ENCODE assay signal across 8 cellular contexts in genomic region chr2:168247341-168248305, GRCh38. TPM values are rescaled to one million over a fixed set of nuclear protein-coding genes. Genes with fewer than 3 reads are reported as not detected.
A peak's percentile ranks its signal among the peaks of the same experiment; 100 is the strongest.
DNase-seq lines count a peak whose midpoint lies in the region; ATAC-seq and TF ChIP-seq lines count a peak whose summit lies in the region.

Gene STK39, minus strand, starts transcription at chr2:168247595. Its CDS starts 160 bp downstream, at chr2:168247435.

- ATAC-seq in GM18909 (IDR thresholded peaks at IDR 0.05; ENCODE audit: poor library complexity, unreplicated experiment) (peak; percentile 79), HG03196 (IDR thresholded peaks at IDR 0.05; ENCODE audit: unreplicated experiment) (peak; percentile 78), left lobe of liver (peak; percentile 91)

- peaks cover 32% of the 10 kb centered on the region for H3K4me1 Mint-ChIP-seq in activated CD4-positive, alpha-beta T cell treated with anti-CD3 and anti-CD28 coated beads, Interleukin-2, amount 10 ng/mL, durations not matched to agents 24 days and 14 days
- peaks cover 20% of the 10 kb centered on the region for H3K4me1 Mint-ChIP-seq in dendritic cell treated with granulocyte-macrophage colony-stimulating factor and Interleukin-4, amounts not matched to agents 40 ng/mL and 50 ng/mL, for 4 days (ENCODE audit: low read depth)

- peak within 1 kb of the TSS; percentile 63 for H3K4me3 ChIP-seq in AG09309 (ENCODE audit: control insufficient read depth, low read depth, low read length)

- H3K4me3 Mint-ChIP-seq in activated CD4-positive, alpha-beta T cell treated with anti-CD3 and anti-CD28 coated beads, Interleukin-2, amount 10 ng/mL, durations not matched to agents 24 days and 14 days = peak within 1 kb of the TSS; percentile 88
- peak within 1 kb of the TSS; percentile 78 for H3K4me3 Mint-ChIP-seq in dendritic cell treated with granulocyte-macrophage colony-stimulating factor and Interleukin-4, amounts not matched to agents 40 ng/mL and 50 ng/mL, for 4 days

- intact Hi-C loops in activated CD4-positive, alpha-beta T cell treated with anti-CD3 and anti-CD28 coated beads, Interleukin-2, amount 10 ng/mL, durations not matched to agents 24 days and 14 days (cut with micrococcal nuclease) = loop anchor here (1.0 to 5.0 kb wide), 3 partner anchors 85 to 209 kb away; partner anchors contain the start of gene CERS6
- intact Hi-C loops in dendritic cell treated with granulocyte-macrophage colony-stimulating factor and Interleukin-4, amounts not matched to agents 40 ng/mL and 50 ng/mL, for 4 days (cut with micrococcal nuclease) = loop anchor here (1.0 to 10.0 kb wide), 4 partner anchors 80 to 667 kb away; partner anchors contain the start of gene CERS6

- peaks cover 7% of the 10 kb centered on the region for H3K27me3 Mint-ChIP-seq in activated CD4-positive, alpha-beta T cell treated with anti-CD3 and anti-CD28 coated beads, Interleukin-2, amount 10 ng/mL, durations not matched to agents 24 days and 14 days
- peaks cover 8% of the 10 kb centered on the region for H3K27me3 Mint-ChIP-seq in dendritic cell treated with granulocyte-macrophage colony-stimulating factor and Interleukin-4, amounts not matched to agents 40 ng/mL and 50 ng/mL, for 4 days

- H3K27ac Mint-ChIP-seq in activated CD4-positive, alpha-beta T cell treated with anti-CD3 and anti-CD28 coated beads, Interleukin-2, amount 10 ng/mL, durations not matched to agents 24 days and 14 days = peak within 1 kb of the TSS; percentile 94
- no peak within 1 kb of the TSS for H3K27ac Mint-ChIP-seq in dendritic cell treated with granulocyte-macrophage colony-stimulating factor and Interleukin-4, amounts not matched to agents 40 ng/mL and 50 ng/mL, for 4 days

- peaks cover 13% of the 10 kb centered on the region for H3K36me3 Mint-ChIP-seq in activated CD4-positive, alpha-beta T cell treated with anti-CD3 and anti-CD28 coated beads, Interleukin-2, amount 10 ng/mL, durations not matched to agents 24 days and 14 days (ENCODE audit: low read depth)
- no peaks in the 10 kb centered on the region for H3K36me3 Mint-ChIP-seq in dendritic cell treated with granulocyte-macrophage colony-stimulating factor and Interleukin-4, amounts not matched to agents 40 ng/mL and 50 ng/mL, for 4 days (ENCODE audit: low read depth)

- DNase-seq in AG09309 (ENCODE audit: low read depth) (no peak), NCI-H510A treated with DMSO at 0.1 percent for 48 hours (lab: John Stamatoyannopoulos, UW) (peak; percentile 59), left lobe of liver (ENCODE audit: low spot score) (peak; percentile 50)
- peak; percentile 92 for DNase-seq in activated CD4-positive, alpha-beta T cell treated with anti-CD3 and anti-CD28 coated beads, Interleukin-2, amount 10 ng/mL, durations not matched to agents 24 days and 14 days
- peak; percentile 70 for DNase-seq in stimulated activated CD4-positive, alpha-beta T cell treated with anti-CD3 and anti-CD28 coated beads, Interleukin-2, amount 100 ng/mL, for 4 hours (ENCODE audit: low read depth)

- H3K9me3 Mint-ChIP-seq in activated CD4-positive, alpha-beta T cell treated with anti-CD3 and anti-CD28 coated beads, Interleukin-2, amount 10 ng/mL, durations not matched to agents 24 days and 14 days = no peaks in the 10 kb centered on the region
- H3K9me3 Mint-ChIP-seq in dendritic cell treated with granulocyte-macrophage colony-stimulating factor and Interleukin-4, amounts not matched to agents 40 ng/mL and 50 ng/mL, for 4 days = no peaks in the 10 kb centered on the region

- peak; percentile 3 for TF ChIP-seq CTCF in AG09309 (IDR thresholded peaks at IDR 0.05; ENCODE audit: control insufficient read depth, insufficient read depth, low read depth, low read length, missing control alignments)

RNA-seq across cellular contexts. Expression of gene STK39, which starts in this region (rescaled TPM):
- 40.3 and 40.9 TPM in 2 replicates for total RNA-seq in activated CD4-positive, alpha-beta T cell treated with anti-CD3 and anti-CD28 coated beads, Interleukin-2, amount 10 ng/mL, durations not matched to agents 24 days and 14 days
- 0.50 TPM for total RNA-seq in left lobe of liver

Comparison
In these comparisons a context has a peak if more than half of its experiments do, and no peak if none do; other contexts are left out.
1. RNA of gene STK39 (total RNA-seq): 40.3 to 40.9 TPM in activated CD4-positive, alpha-beta T cell treated with anti-CD3 and anti-CD28 coated beads, Interleukin-2, amount 10 ng/mL, durations not matched to agents 24 days and 14 days; 0.50 TPM in left lobe of liver (single experiment); every median in the first group is over 10 times any median in the second.
2. Peak in DNase-seq and ATAC-seq in left lobe of liver; RNA of the gene not detected or under 1 TPM.
3. Peak in every context shown above with its lines, with median percentiles within 50 percentile points of each other: ATAC-seq.